15 cellular contexts compared by ENCODE assay signal in the genomic region with DNA sequence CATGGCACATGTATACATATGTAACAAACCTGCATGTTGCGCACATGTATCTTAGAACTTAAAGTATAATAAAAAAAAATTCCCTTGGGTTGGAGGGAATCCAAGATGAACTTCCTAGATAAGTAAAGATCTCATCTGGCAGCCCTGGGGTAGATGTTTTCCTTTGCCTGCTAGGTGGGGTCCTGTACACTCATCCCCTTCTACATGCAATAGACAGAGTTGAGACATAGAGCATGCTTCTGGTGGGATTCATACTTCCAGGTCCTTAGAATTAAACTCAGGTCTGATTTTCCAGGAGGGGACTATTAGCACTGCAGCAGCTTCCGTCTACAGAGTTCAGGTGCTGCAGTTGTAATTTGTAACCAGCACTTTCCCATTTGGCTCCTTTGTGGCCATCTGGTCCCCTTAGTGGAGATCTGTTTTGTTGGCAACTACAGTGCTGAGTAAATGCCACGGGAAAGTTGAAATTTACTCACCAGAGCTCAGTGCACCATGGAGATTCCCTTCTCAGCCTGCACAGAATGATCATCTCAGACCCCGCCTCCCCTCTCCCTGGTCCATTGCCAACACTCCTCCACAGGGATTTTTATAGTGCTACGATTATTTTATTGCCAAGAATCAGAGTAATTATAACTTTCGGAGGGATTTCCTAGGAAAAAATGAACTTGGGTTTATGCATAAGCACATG.
DNase-seq lines count a peak whose midpoint lies in the region; ATAC-seq and TF ChIP-seq lines count a peak whose summit lies in the region.
"Had no signal": no experiment of that assay in that cellular context is flagged by ENCODE, and none has a peak within 500 bp of the region (broad histone marks: within the 10 kb centered on the region; RNA-seq: fewer than 3 reads in every experiment).

No MANE protein-coding gene starts in this region.

- H2BK5ac ChIP-seq in IMR-90 (ENCODE audit: low read depth, low read length, poor library complexity, severe bottlenecking), result no peak overlapping the region

- H3K9me3 ChIP-seq in IMR-90 (ENCODE audit: control insufficient read depth, insufficient read depth, low read length), result no peaks in the 10 kb centered on the region
- H3K9me3 ChIP-seq: prostate gland had no signal

- H3K9ac ChIP-seq in IMR-90 (ENCODE audit: low read depth, low read length), result no peak overlapping the region

- intact Hi-C loops in IMR-90 (cut with micrococcal nuclease) (no loop called here), posterior vena cava (cut with DNase I) (no loop called here)

- no peak overlapping the region for H2BK20ac ChIP-seq in IMR-90 (ENCODE audit: low read depth, low read length)

- dilution Hi-C loops in IMR-90 (cut with HindIII; ENCODE audit: low sequenced_read_pairs, unreplicated experiment), result no loop called here

- H3K9me3 Mint-ChIP-seq in glutamatergic neuron (ENCODE audit: unreplicated experiment), result peaks cover 6% of the 10 kb centered on the region
- H3K9me3 Mint-ChIP-seq: activated T-cell treated with anti-CD3 and anti-CD28 coated beads, Interleukin-2, amount 50 U/mL, for 72 hours; immature natural killer cell; stimulated activated naive B cell treated with anti-CD40 and anti-IgM and Interleukin-4, amounts not matched to agents 10 μg/mL and 1 μg/mL and 100 μg/mL, for 72 hours had no signal

- no TSS peak for BruUV-seq in IMR-90 (replicated peaks; lab: Mats Ljungman, UMichigan)

- no peak overlapping the region for H3K27ac ChIP-seq in IMR-90 (ENCODE audit: insufficient read depth, low read length)
- H3K27ac ChIP-seq: prostate gland had no signal

- H4K91ac ChIP-seq in IMR-90 (ENCODE audit: insufficient read depth, low read depth, low read length), result no peak overlapping the region

- no peak overlapping the region for H2BK15ac ChIP-seq in IMR-90 (ENCODE audit: low read depth, low read length)

- no peak overlapping the region for H2AFZ ChIP-seq in IMR-90 (replicated peaks; ENCODE audit: low read length, poor library complexity)

- H3K4me1 Mint-ChIP-seq in glutamatergic neuron (ENCODE audit: low read depth, unreplicated experiment), result peaks cover 25% of the 10 kb centered on the region
- H3K4me1 Mint-ChIP-seq: immature natural killer cell; stimulated activated naive B cell treated with anti-CD40 and anti-IgM and Interleukin-4, amounts not matched to agents 10 μg/mL and 1 μg/mL and 100 μg/mL, for 72 hours had no signal

- TF ChIP-seq CTCF in IMR-90 (conservative IDR thresholded peaks at IDR 0.05; ENCODE audit: low read depth, low read length), result no peak
- TF ChIP-seq CTCF in glutamatergic neuron (IDR thresholded peaks at IDR 0.05; ENCODE audit: partially characterized antibody, unreplicated experiment), result no peak

- POLR2A ChIA-PET in IMR-90 (lab: Charles Lee; ENCODE audit: unreplicated experiment), result no interaction called here

- H3K79me1 ChIP-seq in IMR-90 (ENCODE audit: low read depth in 1 of 2, low read length in 2 of 2), result no peaks in the 10 kb centered on the region

- no peak for TF ChIP-seq RAD21 in IMR-90 (IDR thresholded peaks at IDR 0.05; ENCODE audit: low read length)

- no peaks in the 10 kb centered on the region; the same call in 1 of the 2 replicates for H3K4me1 ChIP-seq in IMR-90 (ENCODE audit: control insufficient read depth, insufficient read depth, low read length)
- H3K4me1 ChIP-seq: prostate gland had no signal

- peaks cover 27% of the 10 kb centered on the region for H3K27me3 ChIP-seq in IMR-90 (ENCODE audit: control insufficient read depth, insufficient read depth, low read length)

- no peak overlapping the region for H2AK9ac ChIP-seq in IMR-90 (replicated peaks; ENCODE audit: low read depth, low read length, poor library complexity)

- H3K56ac ChIP-seq in IMR-90 (ENCODE audit: extremely low read depth, insufficient read depth, low read length), result no peak overlapping the region

- H4K5ac ChIP-seq in IMR-90 (ENCODE audit: low read depth, low read length), result no peak overlapping the region

- peak overlapping the region; percentile 25 for H3K4me3 Mint-ChIP-seq in glutamatergic neuron (ENCODE audit: unreplicated experiment)
- H3K4me3 Mint-ChIP-seq: activated T-cell treated with anti-CD3 and anti-CD28 coated beads, Interleukin-2, amount 50 U/mL, for 72 hours; immature natural killer cell; stimulated activated naive B cell treated with anti-CD40 and anti-IgM and Interleukin-4, amounts not matched to agents 10 μg/mL and 1 μg/mL and 100 μg/mL, for 72 hours had no signal

- no peaks in the 10 kb centered on the region; the same call in 1 of the 2 replicates for H4K20me1 ChIP-seq in IMR-90 (ENCODE audit: insufficient read depth, low read length)

- no peak overlapping the region for H2BK120ac ChIP-seq in IMR-90 (ENCODE audit: low read depth, low read length)

- no peaks in the 10 kb centered on the region for H3K36me3 Mint-ChIP-seq in glutamatergic neuron (ENCODE audit: unreplicated experiment)
- H3K36me3 Mint-ChIP-seq: immature natural killer cell; stimulated activated naive B cell treated with anti-CD40 and anti-IgM and Interleukin-4, amounts not matched to agents 10 μg/mL and 1 μg/mL and 100 μg/mL, for 72 hours had no signal

- CTCF ChIA-PET in IMR-90 (lab: Yijun Ruan, JAX), result no interaction called here

- WGBS in IMR-90 (ENCODE audit: extremely low coverage in 2 of 2, insufficient read length in 1 of 2), 2 experiments, result no CpG with 5 or more reads among the region's 6 CpGs

- H3K18ac ChIP-seq in IMR-90 (ENCODE audit: low read depth, low read length), result no peak overlapping the region

- no peaks in the 10 kb centered on the region for H3K9me1 ChIP-seq in IMR-90 (ENCODE audit: insufficient read depth, low read length)

- peak; percentile 15 for DNase-seq in IMR-90
- peak; percentile 21 for DNase-seq in NCI-H69 (lab: John Stamatoyannopoulos, UW)
- no peak for DNase-seq in glutamatergic neuron
- DNase-seq in posterior vena cava (ENCODE audit: low spot score), result peak; percentile 85
- DNase-seq in effector CD4-positive, alpha-beta T cell, result no peak
- no peak for DNase-seq in NCI-H187 treated with DMSO at 0.1 percent for 48 hours (lab: John Stamatoyannopoulos, UW)
- no peak for DNase-seq in stimulated activated naive CD8-positive, alpha-beta T cell treated with anti-CD3 and anti-CD28 coated beads, Interleukin-15, Interleukin-2, amounts not matched to agents 100 U/mL and 50 U/mL, for 24 hours
- DNase-seq: activated CD4-positive, alpha-beta T cell treated with anti-CD3 and anti-CD28 coated beads, Interleukin-2, amount 50 U/mL, for 1 hour; activated T-cell treated with anti-CD3 and anti-CD28 coated beads, Interleukin-2, amount 50 U/mL, for 72 hours; foreskin fibroblast; immature natural killer cell; NCI-H526; stimulated activated naive B cell treated with anti-CD40 and anti-IgM and Interleukin-4, amounts not matched to agents 10 μg/mL and 1 μg/mL and 100 μg/mL, for 72 hours had no signal

- ATAC-seq in IMR-90 (ENCODE audit: low read depth) (peak; percentile 29; the same call in 1 of the 2 replicates), HG03097 (IDR thresholded peaks at IDR 0.05; ENCODE audit: low FRiP score, unreplicated experiment) (no peak)
- no peak for ATAC-seq in stimulated activated naive CD8-positive, alpha-beta T cell treated with anti-CD3 and anti-CD28 coated beads, Interleukin-15, Interleukin-2, amounts not matched to agents 100 U/mL and 50 U/mL, for 24 hours
- ATAC-seq: activated T-cell treated with anti-CD3 and anti-CD28 coated beads, Interleukin-2, amount 50 U/mL, for 72 hours; stimulated activated naive B cell treated with anti-CD40 and anti-IgM and Interleukin-4, amounts not matched to agents 10 μg/mL and 1 μg/mL and 100 μg/mL, for 72 hours had no signal

- TF ChIP-seq POLR2A in IMR-90 (IDR thresholded peaks at IDR 0.05; ENCODE audit: low read depth, low read length), result no peak

- H2AK5ac ChIP-seq in IMR-90 (ENCODE audit: low read depth, low read length), result no peak overlapping the region

- in situ Hi-C loops in IMR-90 (cut with MboI; ENCODE audit: low sequenced_read_pairs), result no loop called here

- no peak overlapping the region for H3K14ac ChIP-seq in IMR-90 (replicated peaks; ENCODE audit: low read depth, low read length)

- no peak overlapping the region for H3K4me2 ChIP-seq in IMR-90 (ENCODE audit: low read depth, low read length)

- H3K4ac ChIP-seq in IMR-90 (ENCODE audit: low read depth, low read length), result no peak overlapping the region

- H3K36me3 ChIP-seq in IMR-90 (ENCODE audit: control insufficient read depth, insufficient read depth, low read length), result no peaks in the 10 kb centered on the region
- H3K36me3 ChIP-seq: prostate gland had no signal

- H3K27me3 Mint-ChIP-seq in glutamatergic neuron (ENCODE audit: unreplicated experiment), result peaks cover 9% of the 10 kb centered on the region

- no peak overlapping the region for H3K4me3 ChIP-seq in IMR-90 (ENCODE audit: insufficient read depth, low read depth, low read length)
- H3K4me3 ChIP-seq: prostate gland had no signal

- no peak overlapping the region for H4K8ac ChIP-seq in IMR-90 (ENCODE audit: low read depth in 2 of 2, low read length in 2 of 2)

- no peak overlapping the region for H3K27ac Mint-ChIP-seq in glutamatergic neuron (ENCODE audit: unreplicated experiment)
- H3K27ac Mint-ChIP-seq: activated T-cell treated with anti-CD3 and anti-CD28 coated beads, Interleukin-2, amount 50 U/mL, for 72 hours; immature natural killer cell; stimulated activated naive B cell treated with anti-CD40 and anti-IgM and Interleukin-4, amounts not matched to agents 10 μg/mL and 1 μg/mL and 100 μg/mL, for 72 hours had no signal

- H3K23ac ChIP-seq in IMR-90 (ENCODE audit: low read depth, low read length), result no peak overlapping the region

TF ChIP-seq in IMR-90, 13 proteins besides CTCF, POLR2A, EP300 and RAD21 (continues in another document):
- TF ChIP-seq FOS (IDR thresholded peaks at IDR 0.05; ENCODE audit: low read depth, low read length) (no peak), NFE2L2 (IDR thresholded peaks at IDR 0.05; ENCODE audit: low read depth, low read length) (no peak)
- TF ChIP-seq, protein P1, sequence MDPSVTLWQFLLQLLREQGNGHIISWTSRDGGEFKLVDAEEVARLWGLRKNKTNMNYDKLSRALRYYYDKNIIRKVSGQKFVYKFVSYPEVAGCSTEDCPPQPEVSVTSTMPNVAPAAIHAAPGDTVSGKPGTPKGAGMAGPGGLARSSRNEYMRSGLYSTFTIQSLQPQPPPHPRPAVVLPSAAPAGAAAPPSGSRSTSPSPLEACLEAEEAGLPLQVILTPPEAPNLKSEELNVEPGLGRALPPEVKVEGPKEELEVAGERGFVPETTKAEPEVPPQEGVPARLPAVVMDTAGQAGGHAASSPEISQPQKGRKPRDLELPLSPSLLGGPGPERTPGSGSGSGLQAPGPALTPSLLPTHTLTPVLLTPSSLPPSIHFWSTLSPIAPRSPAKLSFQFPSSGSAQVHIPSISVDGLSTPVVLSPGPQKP (IDR thresholded peaks at IDR 0.05; ENCODE audit: borderline replicate concordance, low read depth, low read length), result no peak
- TF ChIP-seq, protein P2, sequence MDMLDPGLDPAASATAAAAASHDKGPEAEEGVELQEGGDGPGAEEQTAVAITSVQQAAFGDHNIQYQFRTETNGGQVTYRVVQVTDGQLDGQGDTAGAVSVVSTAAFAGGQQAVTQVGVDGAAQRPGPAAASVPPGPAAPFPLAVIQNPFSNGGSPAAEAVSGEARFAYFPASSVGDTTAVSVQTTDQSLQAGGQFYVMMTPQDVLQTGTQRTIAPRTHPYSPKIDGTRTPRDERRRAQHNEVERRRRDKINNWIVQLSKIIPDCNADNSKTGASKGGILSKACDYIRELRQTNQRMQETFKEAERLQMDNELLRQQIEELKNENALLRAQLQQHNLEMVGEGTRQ (IDR thresholded peaks at IDR 0.05; ENCODE audit: low read depth, low read length), result no peak

Comparison
In these comparisons a context has a peak if more than half of its experiments do, and no peak if none do; other contexts are left out.
1. DNase-seq: peak in IMR-90 (single experiment), NCI-H69 (single experiment) and posterior vena cava (single experiment); none in glutamatergic neuron (single experiment), effector CD4-positive, alpha-beta T cell (single experiment), NCI-H187 treated with DMSO at 0.1 percent for 48 hours (single experiment) and stimulated activated naive CD8-positive, alpha-beta T cell treated with anti-CD3 and anti-CD28 coated beads, Interleukin-15, Interleukin-2, amounts not matched to agents 100 U/mL and 50 U/mL, for 24 hours (single experiment).